In the genomic region with DNA sequence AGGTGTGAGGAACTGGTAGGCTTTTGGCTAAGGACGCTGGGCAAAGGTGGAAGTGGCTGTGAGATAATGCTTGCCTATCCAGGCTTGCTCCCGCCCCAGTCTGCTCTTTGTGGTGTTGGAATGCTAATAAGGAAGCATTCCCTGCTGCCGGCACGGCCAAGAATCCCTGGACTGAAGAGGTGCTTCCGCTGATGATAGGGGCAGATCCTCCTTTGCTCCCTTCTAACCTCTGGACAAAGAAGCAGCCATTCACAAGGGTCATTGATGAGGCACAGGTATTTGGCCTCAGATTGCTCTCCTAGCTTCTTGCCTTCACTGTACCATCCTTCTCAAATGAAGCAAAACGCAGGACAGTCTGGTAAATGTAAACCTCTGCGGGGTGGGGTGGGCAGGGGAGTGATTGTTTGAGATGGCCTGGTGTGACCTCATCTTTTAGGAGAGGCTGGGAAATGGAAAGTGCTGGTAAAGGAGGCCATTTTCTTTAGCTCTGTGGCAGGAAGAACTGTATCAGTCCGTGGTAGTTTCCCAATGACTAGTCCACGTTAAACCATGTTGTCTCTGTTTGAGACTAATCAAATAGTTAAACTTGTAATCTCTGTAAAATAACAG, we compare ENCODE assay signal across 8 cellular contexts. TPM values are rescaled to one million over a fixed set of nuclear protein-coding genes. Genes with fewer than 3 reads are reported as not detected.
DNase-seq lines count a peak whose midpoint lies in the region; ATAC-seq, FAIRE-seq and TF ChIP-seq lines count a peak whose summit lies in the region.

No MANE protein-coding gene starts in this region.

- no peak overlapping the region for H4K91ac ChIP-seq in H1 (replicated peaks; ENCODE audit: insufficient read length, low read length)

- peak overlapping the region; percentile 93 for H3K4ac ChIP-seq in H1 (replicated peaks; ENCODE audit: insufficient read length, low read depth, low read length)

- H2AK5ac ChIP-seq in H1 (ENCODE audit: low read depth, low read length), result peak overlapping the region; percentile 94; the same call in 1 of the 2 replicates

- TF ChIP-seq CTCF in H1 (IDR thresholded peaks at IDR 0.05; ENCODE audit: control extremely low read depth in 1 of 3, insufficient read depth in 1 of 3, low read depth in 1 of 3, low read length in 3 of 3), result no peak

- H4K5ac ChIP-seq in H1 (ENCODE audit: insufficient read length, low read depth, low read length), result peak overlapping the region; percentile 34

- H3K27ac ChIP-seq in SK-N-MC (peak overlapping the region; percentile 70; the same call in 1 of the 2 replicates), H1 (ENCODE audit: low read depth, low read length) (peak overlapping the region; percentile 87), muscle layer of duodenum (ENCODE audit: low read length) (peak overlapping the region; percentile 70)

- TF ChIP-seq POLR2A in H1 (IDR thresholded peaks at IDR 0.05; ENCODE audit: control extremely low read depth in 1 of 2, low read depth in 2 of 2, low read length in 2 of 2), result peak; percentile 76 to 82

- H3K4me3 Mint-ChIP-seq in activated T-cell treated with anti-CD3 and anti-CD28 coated beads, Interleukin-2, amount 50 U/mL, for 4 hours, result peak overlapping the region; percentile 94

- H2AFZ ChIP-seq in H1 (ENCODE audit: low read length), result no peak overlapping the region

- FAIRE-seq in H1 (lab: Jason Lieb, UNC), result no peak

- no peak for TF ChIP-seq RAD21 in H1 (IDR thresholded peaks at IDR 0.05 in 1 of 2, conservative IDR thresholded peaks at IDR 0.05 in 1 of 2; ENCODE audit: low read depth in 2 of 2, low read length in 2 of 2)

- POLR2A ChIA-PET in H1 (lab: Charles Lee; ENCODE audit: partially characterized antibody) (interaction anchor here (0.5 to 10.5 kb wide), 22 partner anchors 9 to 355 kb away, joined by 3 to 185 read pairs (median 4); partner anchors contain the start of genes EXOSC1, RRP12 and ZDHHC16), HEK293T (lab: Yijun Ruan, JAX) (interaction anchor here (1.6 to 1.9 kb wide), 2 partner anchors 27 to 70 kb away, joined by 3 to 10 read pairs; partner anchors contain the start of gene RRP12)

- peaks cover 36% of the 10 kb centered on the region for H3K36me3 Mint-ChIP-seq in activated T-cell treated with anti-CD3 and anti-CD28 coated beads, Interleukin-2, amount 50 U/mL, for 4 hours (ENCODE audit: insufficient read depth)

- CTCF ChIA-PET in H1 (lab: Charles Lee; ENCODE audit: partially characterized antibody), result interaction anchor here (0.6 to 1.5 kb wide), 3 partner anchors 16 to 188 kb away, joined by 3 to 12 read pairs (median 7); no protein-coding TSS in a partner anchor
- CTCF ChIA-PET in HEK293T (lab: Yijun Ruan, JAX), result interaction anchor here (0.5 to 1.3 kb wide), 2 partner anchors 21 to 282 kb away, joined by 4 to 5 read pairs; no protein-coding TSS in a partner anchor

- peak; percentile 23 to 27 for ATAC-seq in activated T-cell treated with anti-CD3 and anti-CD28 coated beads, Interleukin-2, amount 50 U/mL, for 4 hours

- H3K4me1 Mint-ChIP-seq in activated T-cell treated with anti-CD3 and anti-CD28 coated beads, Interleukin-2, amount 50 U/mL, for 4 hours (ENCODE audit: low read depth), result peaks cover 40% of the 10 kb centered on the region

- H3K18ac ChIP-seq in H1 (ENCODE audit: extremely low read depth, low read length), result peak overlapping the region; percentile 17; the same call in 1 of the 2 replicates

- H3K36me3 ChIP-seq in SK-N-MC (ENCODE audit: insufficient read depth, low read length), result peaks cover 29% of the 10 kb centered on the region
- peaks cover 16 to 51% (median 34%) of the 10 kb centered on the region in 4 experiments for H3K36me3 ChIP-seq in H1 (ENCODE audit: control insufficient read depth in 2 of 4, insufficient read depth in 4 of 4, low read length in 3 of 4)
- H3K36me3 ChIP-seq in muscle layer of duodenum (ENCODE audit: control insufficient read depth in 1 of 2, insufficient read depth in 2 of 2, low read length in 2 of 2), result peaks cover 19% of the 10 kb centered on the region in 2 donors

- peak overlapping the region; percentile 93 for H2BK5ac ChIP-seq in H1 (ENCODE audit: low read depth, low read length)

- peaks cover 21 to 39% of the 10 kb centered on the region in 2 experiments for H3K79me2 ChIP-seq in H1 (ENCODE audit: control insufficient read depth in 1 of 2, insufficient read depth in 2 of 2, low read length in 2 of 2)

- H2BK12ac ChIP-seq in H1 (ENCODE audit: low read depth, low read length), result peak overlapping the region; percentile 91

- H3K23ac ChIP-seq in H1 (ENCODE audit: insufficient read length), result no peak overlapping the region

- H3K9ac ChIP-seq in SK-N-MC (ENCODE audit: insufficient read length) (peak overlapping the region; percentile 89), H1 (replicated peaks in 1 of 4; ENCODE audit: extremely low read depth in 1 of 4, low read depth in 3 of 4, low read length in 3 of 4) (peak overlapping the region; percentile 80 to 98 (median 86))

- H2BK20ac ChIP-seq in H1 (ENCODE audit: low read length), result no peak overlapping the region

- H3K14ac ChIP-seq in H1 (ENCODE audit: insufficient read length), result no peak overlapping the region

- H3K9me3 ChIP-seq in SK-N-MC (ENCODE audit: low read depth, low read length) (no peaks in the 10 kb centered on the region), H1 (ENCODE audit: insufficient read depth in 2 of 2, low read depth in 1 of 2, low read length in 1 of 2) (no peaks in the 10 kb centered on the region), muscle layer of duodenum (ENCODE audit: control insufficient read depth in 1 of 2, low read length in 2 of 2) (no peaks in the 10 kb centered on the region)

- H3K4me1 ChIP-seq in H1 (replicated peaks in 1 of 4; ENCODE audit: control insufficient read depth in 3 of 4, insufficient read depth in 4 of 4, low read length in 3 of 4) (peaks cover 3 to 6% (median 4%) of the 10 kb centered on the region in 4 experiments; a peak in 6 of 7 replicates), muscle layer of duodenum (ENCODE audit: control insufficient read depth in 1 of 2, insufficient read depth in 2 of 2, low read length in 2 of 2) (peaks cover 6 to 27% of the 10 kb centered on the region in 2 donors)

- H3K4me3 ChIP-seq in SK-N-MC (peak overlapping the region; percentile 82), H1 (ENCODE audit: extremely low read depth in 1 of 4, insufficient read depth in 2 of 4, low read depth in 3 of 4, low read length in 4 of 4) (peak overlapping the region; percentile 69 to 100 (median 93)), muscle layer of duodenum (ENCODE audit: low read depth in 1 of 2, low read length in 2 of 2) (peak overlapping the region; percentile 68 to 79)

- H3K27me3 ChIP-seq in H1 (replicated peaks in 1 of 4; ENCODE audit: control insufficient read depth in 3 of 4, extremely low read depth in 1 of 4, insufficient read depth in 3 of 4, low read length in 3 of 4) (no peaks in the 10 kb centered on the region), muscle layer of duodenum (ENCODE audit: low read depth, low read length) (no peaks in the 10 kb centered on the region)

- TF ChIP-seq EP300 in H1 (IDR thresholded peaks at IDR 0.05; ENCODE audit: borderline replicate concordance in 1 of 2, low read depth in 2 of 2, low read length in 2 of 2), result no peak

- H3K9me3 Mint-ChIP-seq in activated T-cell treated with anti-CD3 and anti-CD28 coated beads, Interleukin-2, amount 50 U/mL, for 4 hours, result no peaks in the 10 kb centered on the region

- peak overlapping the region; percentile 87 to 95 for H3K4me2 ChIP-seq in H1 (ENCODE audit: insufficient read depth in 1 of 2, low read depth in 2 of 2, low read length in 2 of 2)

- H2BK120ac ChIP-seq in H1 (replicated peaks; ENCODE audit: low read depth, low read length), result no peak overlapping the region

- no peak overlapping the region for H2BK15ac ChIP-seq in H1 (ENCODE audit: low read length)

- 9% methylated on average over 9 of the region's 9 CpGs; no CpG with 5 or more reads in 1 of the 2 experiments for WGBS in H1 (ENCODE audit: extremely low coverage in 1 of 2, insufficient coverage in 1 of 2, insufficient read length in 1 of 2, insufficient replicate concordance in 2 of 2, low coverage in 1 of 2, low lambda C conversion rate in 2 of 2, missing lambda C conversion rate in 1 of 2), 2 experiments

- H3K79me1 ChIP-seq in H1 (ENCODE audit: low read depth, low read length), result no peaks in the 10 kb centered on the region

- DNase-seq in activated T-cell treated with anti-CD3 and anti-CD28 coated beads, Interleukin-2, amount 50 U/mL, for 4 hours, result no peak
- no peak for DNase-seq in activated T-cell treated with anti-CD3 and anti-CD28 coated beads, Interleukin-2, amount 50 U/mL, for 1 hour
- no peak for DNase-seq in SK-N-MC (ENCODE audit: low read depth, low spot score)
- peak; percentile 65 to 73 for DNase-seq in H1 (ENCODE audit: low read depth in 1 of 2, low spot score in 2 of 2)
- DNase-seq in HEK293T (ENCODE audit: extremely low spot score), result no peak
- no peak for DNase-seq in NCI-H1048 (lab: John Stamatoyannopoulos, UW)
- no peak for DNase-seq in NCI-H1694 treated with DMSO at 0.1 percent for 48 hours (lab: John Stamatoyannopoulos, UW)

- peak overlapping the region; percentile 91 for H3K56ac ChIP-seq in H1 (replicated peaks; ENCODE audit: insufficient read length, low read depth, low read length)

- H4K8ac ChIP-seq in H1 (ENCODE audit: extremely low read depth, insufficient read depth, low read length), result no peak overlapping the region; the same call in 1 of the 2 replicates

- H3K23me2 ChIP-seq in H1 (ENCODE audit: low read depth, low read length), result peaks cover 12% of the 10 kb centered on the region

- H4K20me1 ChIP-seq in H1 (replicated peaks in 1 of 2; ENCODE audit: control insufficient read depth in 1 of 2, insufficient read depth in 2 of 2, low read length in 2 of 2), result peaks cover 8 to 9% of the 10 kb centered on the region in 2 experiments

- H3K27me3 Mint-ChIP-seq in activated T-cell treated with anti-CD3 and anti-CD28 coated beads, Interleukin-2, amount 50 U/mL, for 4 hours (ENCODE audit: low read depth), result no peaks in the 10 kb centered on the region

RNA-seq across cellular contexts. Expression of gene PGAM1, which starts 1.7 kb away (rescaled TPM):
- total RNA-seq in activated T-cell treated with anti-CD3 and anti-CD28 coated beads, Interleukin-2, amount 50 U/mL, for 4 hours, result 1,000 to 10,000 TPM; 1,128 to 1,173 (median 1,167) TPM
- total RNA-seq in H1 (2021; fragmentation: NEBNext Ultra II Directional; extraction: Animal tissue kit (Norgen Biotek cat#: 25700)), result 799 and 819 TPM in 2 replicates
- 791 and 833 TPM in 2 replicates for polyA plus RNA-seq in H1 (2011; rRNA removed)
- polyA plus RNA-seq in H1 (2011; cell fraction: cytosol; rRNA removed), result 909 TPM
- 630 TPM for polyA plus RNA-seq in H1 (2011; cell fraction: nucleus; rRNA removed)
- polyA plus RNA-seq in H1 (2012, experiment 1 of 2), result 719 to 965 TPM (median 896 TPM) in 4 replicates
- polyA plus RNA-seq in H1 (2012, experiment 2 of 2), result 930 TPM
- 506 TPM for polyA plus RNA-seq in H1 (2013, experiment 1 of 2)
- 517 TPM for polyA plus RNA-seq in H1 (2013, experiment 2 of 2)
- polyA minus RNA-seq in H1 (2011; rRNA and poly(A)+ RNA removed), result 827 and 845 TPM in 2 replicates
- polyA minus RNA-seq in H1 (2011; cell fraction: cytosol; rRNA and poly(A)+ RNA removed), result 449 TPM
- 305 TPM for polyA minus RNA-seq in H1 (2011; cell fraction: nucleus; rRNA and poly(A)+ RNA removed)

RNA-seq across cellular contexts. Expression of gene EXOSC1, which starts 18.1 kb away (rescaled TPM):
- 10 to 100 TPM; 60.3 to 72.2 (median 71.9) TPM for total RNA-seq in activated T-cell treated with anti-CD3 and anti-CD28 coated beads, Interleukin-2, amount 50 U/mL, for 4 hours
- total RNA-seq in H1 (2021; fragmentation: NEBNext Ultra II Directional; extraction: Animal tissue kit (Norgen Biotek cat#: 25700)), result 52.1 and 53.6 TPM in 2 replicates
- polyA plus RNA-seq in H1 (2011; rRNA removed), result 58.6 and 68.1 TPM in 2 replicates
- 72.7 TPM for polyA plus RNA-seq in H1 (2011; cell fraction: cytosol; rRNA removed)
- 42.4 TPM for polyA plus RNA-seq in H1 (2011; cell fraction: nucleus; rRNA removed)
- 50.5 to 77.6 TPM (median 73.8 TPM) in 4 replicates for polyA plus RNA-seq in H1 (2012, experiment 1 of 2)
- polyA plus RNA-seq in H1 (2012, experiment 2 of 2), result 47.3 TPM
- 77.0 TPM for polyA plus RNA-seq in H1 (2013, experiment 1 of 2)
- polyA plus RNA-seq in H1 (2013, experiment 2 of 2), result 75.8 TPM
- 33.8 and 42.0 TPM in 2 replicates for polyA minus RNA-seq in H1 (2011; rRNA and poly(A)+ RNA removed)
- 25.1 TPM for polyA minus RNA-seq in H1 (2011; cell fraction: cytosol; rRNA and poly(A)+ RNA removed)
- 29.0 TPM for polyA minus RNA-seq in H1 (2011; cell fraction: nucleus; rRNA and poly(A)+ RNA removed)

RNA-seq across cellular contexts. Expression of gene ZDHHC16, which starts 18.3 kb away (rescaled TPM):
- 10 to 100 TPM; 54.3 to 62.9 (median 59.6) TPM for total RNA-seq in activated T-cell treated with anti-CD3 and anti-CD28 coated beads, Interleukin-2, amount 50 U/mL, for 4 hours
- total RNA-seq in H1 (2021; fragmentation: NEBNext Ultra II Directional; extraction: Animal tissue kit (Norgen Biotek cat#: 25700)), result 45.9 and 50.4 TPM in 2 replicates
- polyA plus RNA-seq in H1 (2011; rRNA removed), result 108 and 127 TPM in 2 replicates
- 76.0 TPM for polyA plus RNA-seq in H1 (2011; cell fraction: cytosol; rRNA removed)
- 84.2 TPM for polyA plus RNA-seq in H1 (2011; cell fraction: nucleus; rRNA removed)
- 31.8 to 50.0 TPM (median 46.4 TPM) in 4 replicates for polyA plus RNA-seq in H1 (2012, experiment 1 of 2)
- polyA plus RNA-seq in H1 (2012, experiment 2 of 2), result 59.6 TPM
- polyA plus RNA-seq in H1 (2013, experiment 1 of 2), result 39.2 TPM
- 45.5 TPM for polyA plus RNA-seq in H1 (2013, experiment 2 of 2)
- 130 and 144 TPM in 2 replicates for polyA minus RNA-seq in H1 (2011; rRNA and poly(A)+ RNA removed)
- 39.4 TPM for polyA minus RNA-seq in H1 (2011; cell fraction: cytosol; rRNA and poly(A)+ RNA removed)
- 43.8 TPM for polyA minus RNA-seq in H1 (2011; cell fraction: nucleus; rRNA and poly(A)+ RNA removed)

RNA-seq across cellular contexts. Expression of gene RRP12, which starts 26.5 kb away (rescaled TPM):
- 100 to 1,000 TPM; 218 to 222 (median 218) TPM for total RNA-seq in activated T-cell treated with anti-CD3 and anti-CD28 coated beads, Interleukin-2, amount 50 U/mL, for 4 hours
- total RNA-seq in H1 (2021; fragmentation: NEBNext Ultra II Directional; extraction: Animal tissue kit (Norgen Biotek cat#: 25700)), result 65.8 and 71.9 TPM in 2 replicates
- polyA plus RNA-seq in H1 (2011; rRNA removed), result 21.0 and 33.1 TPM in 2 replicates
- 19.2 TPM for polyA plus RNA-seq in H1 (2011; cell fraction: cytosol; rRNA removed)
- 65.3 TPM for polyA plus RNA-seq in H1 (2011; cell fraction: nucleus; rRNA removed)
- polyA plus RNA-seq in H1 (2012, experiment 1 of 2), result 41.5 to 54.2 TPM (median 45.9 TPM) in 4 replicates
- 55.6 TPM for polyA plus RNA-seq in H1 (2012, experiment 2 of 2)
- 24.6 TPM for polyA plus RNA-seq in H1 (2013, experiment 1 of 2)
- 20.7 TPM for polyA plus RNA-seq in H1 (2013, experiment 2 of 2)
- 43.0 and 55.3 TPM in 2 replicates for polyA minus RNA-seq in H1 (2011; rRNA and poly(A)+ RNA removed)
- polyA minus RNA-seq in H1 (2011; cell fraction: cytosol; rRNA and poly(A)+ RNA removed), result 28.2 TPM
- 46.8 TPM for polyA minus RNA-seq in H1 (2011; cell fraction: nucleus; rRNA and poly(A)+ RNA removed)

Comparison
In these comparisons a context has a peak if more than half of its experiments do, and no peak if none do; other contexts are left out.
1. DNase-seq: peak in H1 (2 of 2); none in activated T-cell treated with anti-CD3 and anti-CD28 coated beads, Interleukin-2, amount 50 U/mL, for 4 hours (single experiment), activated T-cell treated with anti-CD3 and anti-CD28 coated beads, Interleukin-2, amount 50 U/mL, for 1 hour (single experiment), SK-N-MC (single experiment), HEK293T (single experiment), NCI-H1048 (single experiment) and NCI-H1694 treated with DMSO at 0.1 percent for 48 hours (single experiment).
2. Peak in every context shown above with its lines, with median percentiles within 50 percentile points of each other: H3K27ac ChIP-seq and H3K4me3 ChIP-seq.